ENCODE assay signal across 1 cellular context in genomic region chr1:114757455-114758250, GRCh38.
TF ChIP-seq lines count a peak whose summit lies in the region.

Gene CSDE1 (minus strand): TSS chr1:114757984. CDS start chr1:114739890, 18,094 bp downstream.

TF ChIP-seq in HepG2, 621 proteins besides CTCF, POLR2A, EP300 and RAD21 (continued from another document and continues in another):
- TF ChIP-seq ZNF546 (CRISPR knock-in tag; conservative IDR thresholded peaks at IDR 0.05), result no peak
- TF ChIP-seq TRIM22 (IDR thresholded peaks at IDR 0.05), result no peak
- peak; percentile 48 for TF ChIP-seq TFDP2 (CRISPR knock-in tag; IDR thresholded peaks at IDR 0.05)
- TF ChIP-seq, protein P1, sequence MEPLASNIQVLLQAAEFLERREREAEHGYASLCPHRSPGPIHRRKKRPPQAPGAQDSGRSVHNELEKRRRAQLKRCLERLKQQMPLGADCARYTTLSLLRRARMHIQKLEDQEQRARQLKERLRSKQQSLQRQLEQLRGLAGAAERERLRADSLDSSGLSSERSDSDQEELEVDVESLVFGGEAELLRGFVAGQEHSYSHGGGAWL (CRISPR knock-in tag; IDR thresholded peaks at IDR 0.05), result peak; percentile 27; the same call in 1 of the 2 replicates
- TF ChIP-seq ZNF207 (IDR thresholded peaks at IDR 0.05; ENCODE audit: borderline replicate concordance), result no peak
- TF ChIP-seq ZNF503 (CRISPR knock-in tag; IDR thresholded peaks at IDR 0.05), result no peak
- no peak for TF ChIP-seq RFX5 (IDR thresholded peaks at IDR 0.05; ENCODE audit: low read depth, low read length)
- TF ChIP-seq YEATS4 (CRISPR knock-in tag; IDR thresholded peaks at IDR 0.05; ENCODE audit: borderline replicate concordance), result peak; percentile 89
- no peak for TF ChIP-seq ZFP36 (IDR thresholded peaks at IDR 0.05; ENCODE audit: borderline replicate concordance, low read depth, low read length, partially characterized antibody)
- peak; percentile 81 for TF ChIP-seq DR1 (CRISPR knock-in tag; IDR thresholded peaks at IDR 0.05)
- no peak for TF ChIP-seq NR0B2 (CRISPR knock-in tag; IDR thresholded peaks at IDR 0.05)
- 0 out of 2 replicates have a peak, but pooled peaks have one; percentile 6 for TF ChIP-seq BCL6 (CRISPR knock-in tag; IDR thresholded peaks at IDR 0.05)
- TF ChIP-seq ETV5 (CRISPR knock-in tag; IDR thresholded peaks at IDR 0.05; ENCODE audit: borderline replicate concordance), result no peak
- TF ChIP-seq U2AF2 (IDR thresholded peaks at IDR 0.05; ENCODE audit: low read depth, low read length), result peak; percentile 78; the same call in 1 of the 2 replicates
- no peak for TF ChIP-seq ZNF512 (CRISPR knock-in tag; IDR thresholded peaks at IDR 0.05)
- TF ChIP-seq HES4 (CRISPR knock-in tag; IDR thresholded peaks at IDR 0.05; ENCODE audit: borderline replicate concordance), result no peak
- no peak for TF ChIP-seq ZNF101 (CRISPR knock-in tag; IDR thresholded peaks at IDR 0.05; ENCODE audit: borderline replicate concordance, low read depth)
- peak; percentile 86; the same call in 1 of the 2 replicates for TF ChIP-seq ZNF33B (CRISPR knock-in tag; IDR thresholded peaks at IDR 0.05)
- TF ChIP-seq ZNF282 (IDR thresholded peaks at IDR 0.05; ENCODE audit: partially characterized antibody), result no peak
- peak; percentile 83; the same call in 1 of the 2 replicates for TF ChIP-seq ZNF235 (CRISPR knock-in tag; IDR thresholded peaks at IDR 0.05; ENCODE audit: borderline replicate concordance)
- peak; percentile 94 for TF ChIP-seq ZNF883 (CRISPR knock-in tag; IDR thresholded peaks at IDR 0.05; ENCODE audit: not compliant biosample characterization)
- TF ChIP-seq SMAD3 (CRISPR knock-in tag; IDR thresholded peaks at IDR 0.05), result peak; percentile 26; the same call in 1 of the 2 replicates
- TF ChIP-seq ZNF549 (CRISPR knock-in tag; IDR thresholded peaks at IDR 0.05), result no peak
- 0 out of 2 replicates have a peak, but pooled peaks have one; percentile 52 for TF ChIP-seq ZKSCAN8 (CRISPR knock-in tag; IDR thresholded peaks at IDR 0.05; ENCODE audit: borderline replicate concordance)
- no peak; the same call in 1 of the 2 replicates for TF ChIP-seq THRA (CRISPR knock-in tag; IDR thresholded peaks at IDR 0.05; ENCODE audit: borderline replicate concordance)
- TF ChIP-seq, protein P2, sequence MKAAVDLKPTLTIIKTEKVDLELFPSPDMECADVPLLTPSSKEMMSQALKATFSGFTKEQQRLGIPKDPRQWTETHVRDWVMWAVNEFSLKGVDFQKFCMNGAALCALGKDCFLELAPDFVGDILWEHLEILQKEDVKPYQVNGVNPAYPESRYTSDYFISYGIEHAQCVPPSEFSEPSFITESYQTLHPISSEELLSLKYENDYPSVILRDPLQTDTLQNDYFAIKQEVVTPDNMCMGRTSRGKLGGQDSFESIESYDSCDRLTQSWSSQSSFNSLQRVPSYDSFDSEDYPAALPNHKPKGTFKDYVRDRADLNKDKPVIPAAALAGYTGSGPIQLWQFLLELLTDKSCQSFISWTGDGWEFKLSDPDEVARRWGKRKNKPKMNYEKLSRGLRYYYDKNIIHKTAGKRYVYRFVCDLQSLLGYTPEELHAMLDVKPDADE (CRISPR knock-in tag; IDR thresholded peaks at IDR 0.05), result no peak
- peak; percentile 4; the same call in 1 of the 2 replicates for TF ChIP-seq ZFP1 (CRISPR knock-in tag; IDR thresholded peaks at IDR 0.05)
- TF ChIP-seq, protein P3, sequence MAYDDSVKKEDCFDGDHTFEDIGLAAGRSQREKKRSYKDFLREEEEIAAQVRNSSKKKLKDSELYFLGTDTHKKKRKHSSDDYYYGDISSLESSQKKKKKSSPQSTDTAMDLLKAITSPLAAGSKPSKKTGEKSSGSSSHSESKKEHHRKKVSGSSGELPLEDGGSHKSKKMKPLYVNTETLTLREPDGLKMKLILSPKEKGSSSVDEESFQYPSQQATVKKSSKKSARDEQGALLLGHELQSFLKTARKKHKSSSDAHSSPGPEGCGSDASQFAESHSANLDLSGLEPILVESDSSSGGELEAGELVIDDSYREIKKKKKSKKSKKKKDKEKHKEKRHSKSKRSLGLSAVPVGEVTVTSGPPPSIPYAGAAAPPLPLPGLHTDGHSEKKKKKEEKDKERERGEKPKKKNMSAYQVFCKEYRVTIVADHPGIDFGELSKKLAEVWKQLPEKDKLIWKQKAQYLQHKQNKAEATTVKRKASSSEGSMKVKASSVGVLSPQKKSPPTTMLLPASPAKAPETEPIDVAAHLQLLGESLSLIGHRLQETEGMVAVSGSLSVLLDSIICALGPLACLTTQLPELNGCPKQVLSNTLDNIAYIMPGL (CRISPR knock-in tag; IDR thresholded peaks at IDR 0.05; ENCODE audit: borderline replicate concordance in 1 of 2, low read depth in 1 of 2), result peak; percentile 80 to 94
- TF ChIP-seq ZNF362 (CRISPR knock-in tag; IDR thresholded peaks at IDR 0.05; ENCODE audit: borderline replicate concordance), result no peak
- peak; percentile 27; the same call in 1 of the 2 replicates for TF ChIP-seq SIN3A (IDR thresholded peaks at IDR 0.05; ENCODE audit: borderline replicate concordance, low read depth, low read length)
- TF ChIP-seq, protein P4, sequence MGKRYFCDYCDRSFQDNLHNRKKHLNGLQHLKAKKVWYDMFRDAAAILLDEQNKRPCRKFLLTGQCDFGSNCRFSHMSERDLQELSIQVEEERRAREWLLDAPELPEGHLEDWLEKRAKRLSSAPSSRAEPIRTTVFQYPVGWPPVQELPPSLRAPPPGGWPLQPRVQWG (CRISPR knock-in tag; IDR thresholded peaks at IDR 0.05; ENCODE audit: borderline replicate concordance, low read depth), result no peak
- TF ChIP-seq ZNF30 (CRISPR knock-in tag; IDR thresholded peaks at IDR 0.05), result no peak
- no peak for TF ChIP-seq ZZZ3 (CRISPR knock-in tag; IDR thresholded peaks at IDR 0.05; ENCODE audit: borderline replicate concordance)
- TF ChIP-seq, protein P5, sequence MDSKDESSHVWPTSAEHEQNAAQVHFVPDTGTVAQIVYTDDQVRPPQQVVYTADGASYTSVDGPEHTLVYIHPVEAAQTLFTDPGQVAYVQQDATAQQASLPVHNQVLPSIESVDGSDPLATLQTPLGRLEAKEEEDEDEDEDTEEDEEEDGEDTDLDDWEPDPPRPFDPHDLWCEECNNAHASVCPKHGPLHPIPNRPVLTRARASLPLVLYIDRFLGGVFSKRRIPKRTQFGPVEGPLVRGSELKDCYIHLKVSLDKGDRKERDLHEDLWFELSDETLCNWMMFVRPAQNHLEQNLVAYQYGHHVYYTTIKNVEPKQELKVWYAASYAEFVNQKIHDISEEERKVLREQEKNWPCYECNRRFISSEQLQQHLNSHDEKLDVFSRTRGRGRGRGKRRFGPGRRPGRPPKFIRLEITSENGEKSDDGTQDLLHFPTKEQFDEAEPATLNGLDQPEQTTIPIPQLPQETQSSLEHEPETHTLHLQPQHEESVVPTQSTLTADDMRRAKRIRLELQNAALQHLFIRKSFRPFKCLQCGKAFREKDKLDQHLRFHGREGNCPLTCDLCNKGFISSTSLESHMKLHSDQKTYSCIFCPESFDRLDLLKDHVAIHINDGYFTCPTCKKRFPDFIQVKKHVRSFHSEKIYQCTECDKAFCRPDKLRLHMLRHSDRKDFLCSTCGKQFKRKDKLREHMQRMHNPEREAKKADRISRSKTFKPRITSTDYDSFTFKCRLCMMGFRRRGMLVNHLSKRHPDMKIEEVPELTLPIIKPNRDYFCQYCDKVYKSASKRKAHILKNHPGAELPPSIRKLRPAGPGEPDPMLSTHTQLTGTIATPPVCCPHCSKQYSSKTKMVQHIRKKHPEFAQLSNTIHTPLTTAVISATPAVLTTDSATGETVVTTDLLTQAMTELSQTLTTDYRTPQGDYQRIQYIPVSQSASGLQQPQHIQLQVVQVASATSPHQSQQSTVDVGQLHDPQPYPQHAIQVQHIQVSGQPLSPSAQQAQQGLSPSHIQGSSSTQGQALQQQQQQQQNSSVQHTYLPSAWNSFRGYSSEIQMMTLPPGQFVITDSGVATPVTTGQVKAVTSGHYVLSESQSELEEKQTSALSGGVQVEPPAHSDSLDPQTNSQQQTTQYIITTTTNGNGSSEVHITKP (CRISPR knock-in tag; IDR thresholded peaks at IDR 0.05; ENCODE audit: low read depth), result 0 out of 2 replicates have a peak, but pooled peaks have one; percentile 7
- TF ChIP-seq SNAPC5 (CRISPR knock-in tag; IDR thresholded peaks at IDR 0.05; ENCODE audit: borderline replicate concordance), result no peak
- TF ChIP-seq SMAD1 (CRISPR knock-in tag; IDR thresholded peaks at IDR 0.05; ENCODE audit: borderline replicate concordance, low read depth), result peak; percentile 32; the same call in 1 of the 2 replicates
- TF ChIP-seq ZNF792 (CRISPR knock-in tag; IDR thresholded peaks at IDR 0.05), result peak; percentile 54
- TF ChIP-seq SPEN (CRISPR knock-in tag; IDR thresholded peaks at IDR 0.05; ENCODE audit: low read depth), result peak; percentile 79
- peak; percentile 45; the same call in 1 of the 2 replicates for TF ChIP-seq ZBTB25 (CRISPR knock-in tag; IDR thresholded peaks at IDR 0.05)
- TF ChIP-seq RORA (CRISPR knock-in tag; IDR thresholded peaks at IDR 0.05), result no peak
- TF ChIP-seq TBX2 (CRISPR knock-in tag; IDR thresholded peaks at IDR 0.05; ENCODE audit: borderline replicate concordance), result peak; percentile 32
- TF ChIP-seq ZNF773 (CRISPR knock-in tag; IDR thresholded peaks at IDR 0.05; ENCODE audit: borderline replicate concordance), result no peak
